15 cellular contexts compared by ENCODE assay signal in the genomic region with DNA sequence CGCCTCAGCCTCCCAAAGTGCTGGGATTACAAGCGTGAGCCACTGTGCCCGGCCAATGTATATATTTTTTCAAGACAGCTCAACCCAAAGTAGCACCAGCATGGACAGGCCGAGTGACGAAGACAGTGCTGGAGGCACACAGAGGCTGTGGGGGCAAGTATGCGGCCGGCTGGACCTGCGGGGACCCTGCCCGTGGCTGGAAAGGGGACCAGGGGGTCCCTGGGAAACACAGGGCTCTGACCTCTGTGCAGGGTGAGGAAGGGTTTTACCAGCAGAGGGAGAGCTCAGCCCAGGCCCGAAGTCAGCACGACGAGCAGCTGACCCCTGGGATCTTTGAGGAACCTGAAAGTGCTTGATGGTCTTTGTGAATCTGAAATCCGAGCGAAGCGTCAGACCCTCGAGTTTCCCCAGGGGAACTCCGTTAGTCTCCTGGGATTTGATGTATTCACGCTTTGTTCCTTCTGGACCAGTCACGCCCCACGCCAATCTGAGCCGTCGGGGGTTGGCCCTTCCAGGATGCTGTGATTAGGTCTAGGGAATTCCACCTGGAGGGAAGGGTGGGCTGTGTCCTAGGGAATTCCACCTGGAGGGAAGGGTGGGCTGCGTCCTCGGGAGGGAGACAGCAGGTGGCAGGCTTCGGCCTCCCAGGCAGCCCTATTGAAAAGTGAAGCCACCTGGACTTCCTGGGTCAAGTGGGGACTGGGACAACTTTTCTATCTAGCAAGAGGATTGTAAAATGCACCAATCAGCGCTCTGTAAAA. TPM values are rescaled to one million over a fixed set of nuclear protein-coding genes. Genes with fewer than 3 reads are reported as not detected.
DNase-seq lines count a peak whose midpoint lies in the region; ATAC-seq and TF ChIP-seq lines count a peak whose summit lies in the region.
"Had no signal": no experiment of that assay in that cellular context is flagged by ENCODE, and none has a peak within 500 bp of the region (broad histone marks: within the 10 kb centered on the region; RNA-seq: fewer than 3 reads in every experiment).

No MANE protein-coding gene starts in this region.

- H3K9me3 Mint-ChIP-seq in WTC11: peaks cover 8% of the 10 kb centered on the region
- H3K9me3 Mint-ChIP-seq in stimulated activated memory B cell treated with anti-CD40 and anti-IgM and Interleukin-4, amounts not matched to agents 10 μg/mL and 1 μg/mL and 100 μg/mL, for 72 hours: no peaks in the 10 kb centered on the region
- H3K9me3 Mint-ChIP-seq: T-cell had no signal

- CTCF ChIA-PET in WTC11 (lab: Charles Lee): interaction anchor here (0.6 to 3.1 kb wide), 10 partner anchors 12 to 178 kb away, joined by 3 to 18 read pairs (median 4); partner anchors contain the start of gene GPR146

- 0 out of 2 replicates have a peak, but pooled peaks cover 3% of the 10 kb centered on the region for H3K27me3 Mint-ChIP-seq in WTC11 (ENCODE audit: low read depth)
- no peaks in the 10 kb centered on the region for H3K27me3 Mint-ChIP-seq in stimulated activated memory B cell treated with anti-CD40 and anti-IgM and Interleukin-4, amounts not matched to agents 10 μg/mL and 1 μg/mL and 100 μg/mL, for 72 hours
- H3K27me3 Mint-ChIP-seq: CD4-positive, CD25-positive, alpha-beta regulatory T cell had no signal

- DNase-seq in Right ventricle myocardium inferior (ENCODE audit: missing footprints): peak; percentile 50
- no peak for DNase-seq in left ventricle myocardium superior
- DNase-seq in NCI-H1436 (lab: John Stamatoyannopoulos, UW): peak; percentile 70
- DNase-seq in WTC11 (ENCODE audit: low spot score): no peak
- no peak for DNase-seq in NCI-H128 (lab: John Stamatoyannopoulos, UW; ENCODE audit: unreplicated experiment)
- DNase-seq in NCI-H345 (lab: John Stamatoyannopoulos, UW): no peak
- DNase-seq in activated CD8-positive, alpha-beta memory T cell treated with anti-CD3 and anti-CD28 coated beads, Interleukin-2, amount 50 U/mL, for 48 hours: no peak
- DNase-seq: NCI-H2081 treated with DMSO at 0.1 percent for 48 hours, Peyer's patch, Right ventricle myocardium superior, SK-N-SH had no signal

- no peak for TF ChIP-seq CTCF in WTC11 (IDR thresholded peaks at IDR 0.05)

- peaks cover 8% of the 10 kb centered on the region for H3K4me1 Mint-ChIP-seq in WTC11
- H3K4me1 Mint-ChIP-seq in stimulated activated memory B cell treated with anti-CD40 and anti-IgM and Interleukin-4, amounts not matched to agents 10 μg/mL and 1 μg/mL and 100 μg/mL, for 72 hours: peaks cover 29% of the 10 kb centered on the region

- POLR2A ChIA-PET in WTC11 (lab: Charles Lee): no interaction called here

- H3K27ac Mint-ChIP-seq in WTC11: no peak overlapping the region
- peak overlapping the region; percentile 84 for H3K27ac Mint-ChIP-seq in stimulated activated memory B cell treated with anti-CD40 and anti-IgM and Interleukin-4, amounts not matched to agents 10 μg/mL and 1 μg/mL and 100 μg/mL, for 72 hours

- H3K36me3 Mint-ChIP-seq in WTC11: no peaks in the 10 kb centered on the region
- H3K36me3 Mint-ChIP-seq in stimulated activated memory B cell treated with anti-CD40 and anti-IgM and Interleukin-4, amounts not matched to agents 10 μg/mL and 1 μg/mL and 100 μg/mL, for 72 hours: no peaks in the 10 kb centered on the region
- H3K36me3 Mint-ChIP-seq: CD4-positive, CD25-positive, alpha-beta regulatory T cell; T-cell had no signal

- no peak overlapping the region for H3K4me3 Mint-ChIP-seq in WTC11
- no peak overlapping the region for H3K4me3 Mint-ChIP-seq in stimulated activated memory B cell treated with anti-CD40 and anti-IgM and Interleukin-4, amounts not matched to agents 10 μg/mL and 1 μg/mL and 100 μg/mL, for 72 hours

- intact Hi-C loops in Right ventricle myocardium inferior (cut with DNase I): loop anchor here (10.0 kb wide), 1 partner anchor 286 kb away; no protein-coding TSS in a partner anchor
- intact Hi-C loops in left ventricle myocardium superior (cut with micrococcal nuclease): no loop called here

- no peak for ATAC-seq in Right ventricle myocardium inferior
- ATAC-seq in left ventricle myocardium superior: no peak
- ATAC-seq in WTC11: no peak
- peak; percentile 48 for ATAC-seq in stimulated activated memory B cell treated with anti-CD40 and anti-IgM and Interleukin-4, amounts not matched to agents 10 μg/mL and 1 μg/mL and 100 μg/mL, for 72 hours
- ATAC-seq: HCT116 had no signal

TF ChIP-seq in WTC11, 78 proteins besides CTCF, POLR2A, EP300 and RAD21:
- TF ChIP-seq FOXP1 (CRISPR knock-in tag; IDR thresholded peaks at IDR 0.05; ENCODE audit: borderline replicate concordance): peak; percentile 49; the same call in 1 of the 2 replicates
- no peak for TF ChIP-seq ZNF317 (CRISPR knock-in tag; IDR thresholded peaks at IDR 0.05; ENCODE audit: borderline replicate concordance, low read depth)
- no peak for TF ChIP-seq KAT7 (CRISPR knock-in tag; IDR thresholded peaks at IDR 0.05; ENCODE audit: borderline replicate concordance)

RNA-seq across cellular contexts. Expression of gene ZFAND2A, which starts 10.9 kb away (rescaled TPM):
- total RNA-seq in Right ventricle myocardium inferior (5.9 TPM), left ventricle myocardium superior (5.9 TPM), WTC11 (2021) (14.5 to 16.1 TPM (median 15.3 TPM) in 3 replicates)

Comparison
In these comparisons a context has a peak if more than half of its experiments do, and no peak if none do; other contexts are left out.
1. DNase-seq: peak in Right ventricle myocardium inferior (single experiment) and NCI-H1436 (single experiment); none in left ventricle myocardium superior (single experiment), WTC11 (single experiment), NCI-H128 (single experiment), NCI-H345 (single experiment) and activated CD8-positive, alpha-beta memory T cell treated with anti-CD3 and anti-CD28 coated beads, Interleukin-2, amount 50 U/mL, for 48 hours (single experiment).